16 cellular contexts compared by ENCODE assay signal in genomic region chr5:27876071-27876470, GRCh38.
"Had no signal": no experiment of that assay in that cellular context is flagged by ENCODE, and none has a peak within 500 bp of the region (broad histone marks: within the 10 kb centered on the region; RNA-seq: fewer than 3 reads in every experiment).

No MANE protein-coding gene starts in this region.

- H3K4me3 ChIP-seq: left lung, thyroid gland had no signal

- H3K27ac Mint-ChIP-seq: activated CD4-positive, alpha-beta T cell treated with anti-CD3 and anti-CD28 coated beads, Interleukin-2, amount 10 ng/mL, durations not matched to agents 24 days and 14 days; activated CD8-positive, alpha-beta T cell treated with anti-CD3 and anti-CD28 coated beads for 36 hours; activated naive CD4-positive, alpha-beta T cell treated with anti-CD3 and anti-CD28 coated beads for 36 hours; activated T-cell treated with anti-CD3 and anti-CD28 coated beads, Interleukin-2, amount 50 U/mL, for 24 hours; effector memory CD8-positive, alpha-beta T cell; nephron progenitor cell; T-cell had no signal

- H3K4me3 Mint-ChIP-seq: activated CD4-positive, alpha-beta T cell treated with anti-CD3 and anti-CD28 coated beads, Interleukin-2, amount 10 ng/mL, durations not matched to agents 24 days and 14 days; activated CD8-positive, alpha-beta T cell treated with anti-CD3 and anti-CD28 coated beads for 36 hours; activated naive CD4-positive, alpha-beta T cell treated with anti-CD3 and anti-CD28 coated beads for 36 hours; activated T-cell treated with anti-CD3 and anti-CD28 coated beads, Interleukin-2, amount 50 U/mL, for 24 hours; effector memory CD8-positive, alpha-beta T cell; nephron progenitor cell; T-cell had no signal

- H3K36me3 Mint-ChIP-seq: T-cell had no signal

- ATAC-seq: activated CD8-positive, alpha-beta T cell treated with anti-CD3 and anti-CD28 coated beads for 36 hours; effector memory CD8-positive, alpha-beta T cell; left lung; T-cell had no signal

- H3K36me3 ChIP-seq: left lung, thyroid gland had no signal

- H3K27me3 ChIP-seq: left lung, thyroid gland had no signal

- H3K27ac ChIP-seq: left lung, thyroid gland had no signal

- H3K4me1 Mint-ChIP-seq: activated CD4-positive, alpha-beta T cell treated with anti-CD3 and anti-CD28 coated beads, Interleukin-2, amount 10 ng/mL, durations not matched to agents 24 days and 14 days; nephron progenitor cell; T-cell had no signal

- H3K27me3 Mint-ChIP-seq: activated CD4-positive, alpha-beta T cell treated with anti-CD3 and anti-CD28 coated beads, Interleukin-2, amount 10 ng/mL, durations not matched to agents 24 days and 14 days; activated CD8-positive, alpha-beta T cell treated with anti-CD3 and anti-CD28 coated beads for 36 hours; activated T-cell treated with anti-CD3 and anti-CD28 coated beads, Interleukin-2, amount 50 U/mL, for 24 hours; effector memory CD8-positive, alpha-beta T cell; T-cell had no signal

- DNase-seq: activated CD4-positive, alpha-beta T cell treated with anti-CD3 and anti-CD28 coated beads, Interleukin-2, amount 10 ng/mL, durations not matched to agents 24 days and 14 days; activated CD8-positive, alpha-beta T cell treated with anti-CD3 and anti-CD28 coated beads for 36 hours; activated naive CD4-positive, alpha-beta T cell treated with anti-CD3 and anti-CD28 coated beads for 36 hours; activated T-cell treated with anti-CD3 and anti-CD28 coated beads, Interleukin-2, amount 50 U/mL, for 24 hours; effector memory CD8-positive, alpha-beta T cell; foreskin fibroblast; glutamatergic neuron; hippocampal formation; left lung; midbrain; nephron progenitor cell; retina; stimulated activated CD8-positive, alpha-beta memory T cell treated with anti-CD3 and anti-CD28 coated beads, Interleukin-4, amount 100 ng/mL, for 48 hours; stimulated activated naive CD4-positive, alpha-beta T cell; T-cell; thyroid gland had no signal
